In the genomic region with DNA sequence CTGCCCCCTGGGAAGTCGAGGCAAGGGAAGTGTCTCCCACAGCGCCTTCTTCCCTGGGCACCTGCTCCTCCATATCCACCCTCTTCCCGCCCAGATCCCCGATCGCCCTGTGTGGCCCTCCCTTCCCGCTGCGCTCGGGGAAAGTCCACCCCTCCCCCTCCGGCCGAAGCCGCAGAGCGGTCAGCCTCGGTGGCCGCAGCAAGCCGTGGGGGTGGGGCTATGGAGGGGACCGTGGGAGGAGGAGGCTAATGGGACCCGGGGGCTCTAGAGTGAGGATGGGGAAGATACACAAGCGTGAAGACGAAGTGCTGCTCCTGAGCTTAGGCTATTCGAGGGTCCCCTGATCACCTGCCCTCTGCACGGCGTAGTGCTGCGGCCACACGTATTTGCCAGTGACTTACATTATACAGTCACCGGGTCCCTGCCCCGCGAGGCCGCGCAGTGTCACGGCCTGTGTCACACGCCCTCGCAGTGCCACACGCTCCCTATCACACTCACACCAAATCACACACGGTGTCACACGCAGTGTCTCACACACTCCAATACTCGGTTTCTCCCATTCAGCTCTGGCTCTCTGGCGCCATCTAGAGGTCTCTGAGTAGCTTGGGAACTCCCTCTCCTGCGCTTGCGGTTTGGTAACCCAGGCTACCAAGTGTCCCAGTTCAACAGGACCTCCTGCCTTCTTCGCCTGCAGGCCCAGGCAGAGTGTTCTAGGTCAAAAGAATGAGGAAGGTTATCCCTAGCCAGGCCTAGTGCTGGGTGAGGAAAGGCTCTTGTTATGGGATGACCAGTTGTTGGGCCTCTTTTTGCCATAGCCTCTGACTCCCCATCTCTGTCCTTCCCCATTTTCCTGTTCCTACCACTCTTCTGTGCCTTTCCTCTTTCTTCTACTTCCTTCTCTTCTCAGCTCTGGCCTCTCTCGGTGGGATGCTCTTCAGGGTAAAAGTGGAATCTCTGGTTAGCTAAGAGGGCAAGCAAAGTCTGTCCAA, we compare ENCODE assay signal across 8 cellular contexts. TPM values are rescaled to one million over a fixed set of nuclear protein-coding genes. Genes with fewer than 3 reads are reported as not detected.
DNase-seq lines count a peak whose midpoint lies in the region; ATAC-seq and TF ChIP-seq lines count a peak whose summit lies in the region.

No MANE protein-coding gene starts in this region.

- H3K4me3 Mint-ChIP-seq in activated CD4-positive, alpha-beta T cell treated with anti-CD3 and anti-CD28 coated beads, Interleukin-2, amount 10 ng/mL, durations not matched to agents 24 days and 14 days = peak overlapping the region; percentile 79

- H3K27ac Mint-ChIP-seq in activated CD4-positive, alpha-beta T cell treated with anti-CD3 and anti-CD28 coated beads, Interleukin-2, amount 10 ng/mL, durations not matched to agents 24 days and 14 days = peak overlapping the region; percentile 39

- H3K36me3 Mint-ChIP-seq in activated CD4-positive, alpha-beta T cell treated with anti-CD3 and anti-CD28 coated beads, Interleukin-2, amount 10 ng/mL, durations not matched to agents 24 days and 14 days (ENCODE audit: low read depth) = no peaks in the 10 kb centered on the region

- H3K4me1 Mint-ChIP-seq in activated CD4-positive, alpha-beta T cell treated with anti-CD3 and anti-CD28 coated beads, Interleukin-2, amount 10 ng/mL, durations not matched to agents 24 days and 14 days = peaks cover 23% of the 10 kb centered on the region

- intact Hi-C loops in activated CD4-positive, alpha-beta T cell treated with anti-CD3 and anti-CD28 coated beads, Interleukin-2, amount 10 ng/mL, durations not matched to agents 24 days and 14 days (cut with micrococcal nuclease) = loop anchor here (1.0 to 5.0 kb wide), 7 partner anchors 30 to 214 kb away; a partner anchor contains a TSS

- peak overlapping the region; percentile 10 to 84 for H3K27ac ChIP-seq in coronary artery

- H3K9me3 Mint-ChIP-seq in activated CD4-positive, alpha-beta T cell treated with anti-CD3 and anti-CD28 coated beads, Interleukin-2, amount 10 ng/mL, durations not matched to agents 24 days and 14 days = no peaks in the 10 kb centered on the region

- TF ChIP-seq CTCF in coronary artery (IDR thresholded peaks at IDR 0.05) = peak; percentile 94

- peak; percentile 71 to 87 for DNase-seq in AML-193 (lab: John Stamatoyannopoulos, UW)
- peak; percentile 46 for DNase-seq in NCI-H524 treated with DMSO at 0.1 percent for 48 hours (lab: John Stamatoyannopoulos, UW)
- peak; percentile 97 for DNase-seq in activated CD4-positive, alpha-beta T cell treated with anti-CD3 and anti-CD28 coated beads, Interleukin-2, amount 10 ng/mL, durations not matched to agents 24 days and 14 days
- DNase-seq in coronary artery (ENCODE audit: low spot score) = peak; percentile 91
- DNase-seq in left kidney (ENCODE audit: low read depth, low spot score) = peak; percentile 98
- DNase-seq in stimulated activated CD4-positive, alpha-beta T cell treated with anti-CD3 and anti-CD28 coated beads, Interleukin-1b, Interleukin-23, amount 100 ng/mL, for 4 hours (ENCODE audit: low read depth in 2 of 2) = peak; percentile 68 to 91

- H3K4me3 ChIP-seq in coronary artery = peak overlapping the region; percentile 79

- peaks cover 78% of the 10 kb centered on the region for H3K27me3 Mint-ChIP-seq in activated CD4-positive, alpha-beta T cell treated with anti-CD3 and anti-CD28 coated beads, Interleukin-2, amount 10 ng/mL, durations not matched to agents 24 days and 14 days

- ATAC-seq in GM19043 (IDR thresholded peaks at IDR 0.05; ENCODE audit: low read depth, unreplicated experiment) = peak; percentile 80
- ATAC-seq in HG03439 (IDR thresholded peaks at IDR 0.05; ENCODE audit: unreplicated experiment) = peak; percentile 90

RNA-seq across cellular contexts. Expression of a gene that starts 0.9 kb away (rescaled TPM):
- total RNA-seq in activated CD4-positive, alpha-beta T cell treated with anti-CD3 and anti-CD28 coated beads, Interleukin-2, amount 10 ng/mL, durations not matched to agents 24 days and 14 days = 0.17 TPM in 1 of 2 replicates, not detected in the other

RNA-seq across cellular contexts. Expression of a gene that starts 44.6 kb away (rescaled TPM):
- total RNA-seq in activated CD4-positive, alpha-beta T cell treated with anti-CD3 and anti-CD28 coated beads, Interleukin-2, amount 10 ng/mL, durations not matched to agents 24 days and 14 days = 66.7 and 72.0 TPM in 2 replicates

Comparison
In these comparisons a context has a peak if more than half of its experiments do, and no peak if none do; other contexts are left out.
1. Peak in every context shown above with its lines: DNase-seq, ATAC-seq, H3K4me3 ChIP-seq and H3K27ac ChIP-seq.
2. DNase-seq: peak in every context shown above with its lines; median percentile 98 in left kidney; 97 in activated CD4-positive, alpha-beta T cell treated with anti-CD3 and anti-CD28 coated beads, Interleukin-2, amount 10 ng/mL, durations not matched to agents 24 days and 14 days; 91 in coronary artery; 80 in stimulated activated CD4-positive, alpha-beta T cell treated with anti-CD3 and anti-CD28 coated beads, Interleukin-1b, Interleukin-23, amount 100 ng/mL, for 4 hours; 79 in AML-193; 46 in NCI-H524 treated with DMSO at 0.1 percent for 48 hours.